ENCODE assay signal across 25 cellular contexts in genomic region chr6:15898693-15899092, GRCh38.
"Had no signal": no experiment of that assay in that cellular context is flagged by ENCODE, and none has a peak within 500 bp of the region (broad histone marks: within the 10 kb centered on the region; RNA-seq: fewer than 3 reads in every experiment).

No MANE protein-coding gene starts in this region.

- DNase-seq: hippocampal formation; immature natural killer cell; kidney; left colon; left lung; midbrain; mucosa of descending colon; naive thymus-derived CD4-positive, alpha-beta T cell; ovary; stimulated activated CD4-positive, alpha-beta T cell treated with anti-CD3 and anti-CD28 coated beads, Interleukin-12 subunit alpha, Interleukin-12 subunit beta, amount 100 ng/mL, for 4 hours; stimulated activated CD4-positive, alpha-beta T cell treated with anti-CD3 and anti-CD28 coated beads, Interleukin-15, amount 100 ng/mL, for 24 hours; stimulated activated CD4-positive, alpha-beta T cell treated with anti-CD3 and anti-CD28 coated beads, Interleukin-2, amount 100 ng/mL, for 24 hours; stimulated activated CD4-positive, alpha-beta T cell treated with anti-CD3 and anti-CD28 coated beads, Interleukin-4, amount 100 ng/mL, for 1 hour; stimulated activated naive CD4-positive, alpha-beta T cell treated with Interleukin-2 at 50 U/mL for 16 hours; stimulated activated naive CD8-positive, alpha-beta T cell treated with anti-CD3 and anti-CD28 coated beads, Interleukin-15, amount 100 ng/mL, for 72 hours; substantia nigra; upper lobe of left lung had no signal

- FAIRE-seq: islet of Langerhans, kidney had no signal

- H3K9me3 ChIP-seq: ovary, vagina had no signal

- H3K4me3 ChIP-seq: left lung, lung, mucosa of descending colon, ovary, right atrium auricular region, skin epidermis, tibial nerve, upper lobe of left lung, vagina had no signal

- H3K36me3 ChIP-seq: left lung, ovary, right atrium auricular region, tibial nerve, upper lobe of left lung, vagina had no signal

- H3K27me3 ChIP-seq: left lung, ovary, right atrium auricular region, tibial nerve, upper lobe of left lung, vagina had no signal

- H3K27ac ChIP-seq: left lung, ovary, right atrium auricular region, skin epidermis, tibial nerve, upper lobe of left lung, vagina had no signal

- ATAC-seq: left colon; left lung; mucosa of descending colon; naive thymus-derived CD4-positive, alpha-beta T cell; natural killer cell treated with Interleukin-12 subunit alpha and Interleukin-12 subunit beta and Interleukin-15 and Interleukin-18, amount 100 ng/mL, for 72 hours; sciatic nerve; stimulated activated naive CD8-positive, alpha-beta T cell treated with anti-CD3 and anti-CD28 coated beads, Interleukin-15, amount 100 ng/mL, for 72 hours had no signal
